ENCODE assay signal across 24 cellular contexts in genomic region chr16:69109486-69110270, GRCh38. TPM values are rescaled to one million over a fixed set of nuclear protein-coding genes. Genes with fewer than 3 reads are reported as not detected.
DNase-seq lines count a peak whose midpoint lies in the region; ATAC-seq and TF ChIP-seq lines count a peak whose summit lies in the region.
"Had no signal": no experiment of that assay in that cellular context is flagged by ENCODE, and none has a peak within 500 bp of the region (broad histone marks: within the 10 kb centered on the region; RNA-seq: fewer than 3 reads in every experiment).

No MANE protein-coding gene starts in this region.

- H3K4me3 ChIP-seq in neural cell (ENCODE audit: low read length) (peak overlapping the region; percentile 97), sigmoid colon (no peak overlapping the region)
- H3K4me3 ChIP-seq: BLaER1, HAP-1 had no signal

- TF ChIP-seq CTCF in brain (conservative IDR thresholded peaks at IDR 0.05) (no peak), neural cell (IDR thresholded peaks at IDR 0.05; ENCODE audit: poor library complexity, severe bottlenecking) (no peak), sigmoid colon (IDR thresholded peaks at IDR 0.05) (no peak)

- H3K27me3 Mint-ChIP-seq in activated naive CD4-positive, alpha-beta T cell treated with anti-CD3 and anti-CD28 coated beads, Interleukin-2, amount 50 U/mL, for 24 hours = peaks cover 19% of the 10 kb centered on the region
- H3K27me3 Mint-ChIP-seq in brain = peaks cover 23% of the 10 kb centered on the region
- peaks cover 32 to 40% of the 10 kb centered on the region in 2 donors for H3K27me3 Mint-ChIP-seq in stimulated activated naive B cell treated with anti-CD40 and anti-IgM and Interleukin-4, amounts not matched to agents 10 μg/mL and 1 μg/mL and 100 μg/mL, for 72 hours

- H3K4me1 ChIP-seq in sigmoid colon = peaks cover 0 to 34% (median 30%) of the 10 kb centered on the region in 4 donors

- peak overlapping the region; percentile 85 for H3K9ac ChIP-seq in neural cell (ENCODE audit: low read length)
- H3K9ac ChIP-seq: BLaER1, SK-N-SH had no signal

- H3K27ac Mint-ChIP-seq in activated naive CD4-positive, alpha-beta T cell treated with anti-CD3 and anti-CD28 coated beads, Interleukin-2, amount 50 U/mL, for 24 hours = no peak overlapping the region
- H3K27ac Mint-ChIP-seq in activated naive CD4-positive, alpha-beta T cell treated with anti-CD3 and anti-CD28 coated beads, Interleukin-2, amount 50 U/mL, for 72 hours = no peak overlapping the region
- no peak overlapping the region for H3K27ac Mint-ChIP-seq in brain
- peak overlapping the region; percentile 56 for H3K27ac Mint-ChIP-seq in stimulated activated naive B cell treated with anti-CD40 and anti-IgM and Interleukin-4, amounts not matched to agents 10 μg/mL and 1 μg/mL and 100 μg/mL, for 72 hours
- H3K27ac Mint-ChIP-seq: CD4-positive, alpha-beta memory T cell had no signal

- no peaks in the 10 kb centered on the region for H3K9me3 Mint-ChIP-seq in activated naive CD4-positive, alpha-beta T cell treated with anti-CD3 and anti-CD28 coated beads, Interleukin-2, amount 50 U/mL, for 24 hours
- H3K9me3 Mint-ChIP-seq in activated naive CD4-positive, alpha-beta T cell treated with anti-CD3 and anti-CD28 coated beads, Interleukin-2, amount 50 U/mL, for 72 hours = no peaks in the 10 kb centered on the region
- no peaks in the 10 kb centered on the region for H3K9me3 Mint-ChIP-seq in brain
- no peaks in the 10 kb centered on the region for H3K9me3 Mint-ChIP-seq in stimulated activated naive B cell treated with anti-CD40 and anti-IgM and Interleukin-4, amounts not matched to agents 10 μg/mL and 1 μg/mL and 100 μg/mL, for 72 hours
- H3K9me3 Mint-ChIP-seq: CD4-positive, alpha-beta memory T cell had no signal

- no peak for TF ChIP-seq POLR2A in sigmoid colon (IDR thresholded peaks at IDR 0.05)

- H4K20me1 ChIP-seq in neural cell (ENCODE audit: insufficient read depth) = no peaks in the 10 kb centered on the region

- no peak for ATAC-seq in activated naive CD4-positive, alpha-beta T cell treated with anti-CD3 and anti-CD28 coated beads, Interleukin-2, amount 50 U/mL, for 72 hours
- ATAC-seq in stimulated activated naive B cell treated with anti-CD40 and anti-IgM and Interleukin-4, amounts not matched to agents 10 μg/mL and 1 μg/mL and 100 μg/mL, for 72 hours (replicated peaks) = no peak
- no peak for ATAC-seq in esophagus mucosa

- H3K4me2 ChIP-seq in neural cell (ENCODE audit: low read length) = no peak overlapping the region
- H3K4me2 ChIP-seq: BLaER1, SK-N-SH had no signal

- no peak overlapping the region for H2AFZ ChIP-seq in neural cell (ENCODE audit: low read depth, low read length)

- peaks cover 9% of the 10 kb centered on the region for H3K36me3 Mint-ChIP-seq in activated naive CD4-positive, alpha-beta T cell treated with anti-CD3 and anti-CD28 coated beads, Interleukin-2, amount 50 U/mL, for 24 hours
- peaks cover 5 to 7% of the 10 kb centered on the region in 2 donors for H3K36me3 Mint-ChIP-seq in activated naive CD4-positive, alpha-beta T cell treated with anti-CD3 and anti-CD28 coated beads, Interleukin-2, amount 50 U/mL, for 72 hours
- peaks cover 21% of the 10 kb centered on the region for H3K36me3 Mint-ChIP-seq in brain
- H3K36me3 Mint-ChIP-seq in stimulated activated naive B cell treated with anti-CD40 and anti-IgM and Interleukin-4, amounts not matched to agents 10 μg/mL and 1 μg/mL and 100 μg/mL, for 72 hours = peaks cover 33 to 57% of the 10 kb centered on the region in 2 donors

- H3K27me3 ChIP-seq in neural cell (ENCODE audit: insufficient read depth, low read depth, low read length) (no peaks in the 10 kb centered on the region), sigmoid colon (peaks cover 0 to 44% (median 13%) of the 10 kb centered on the region in 3 donors)

- H3K9me3 ChIP-seq in neural cell (ENCODE audit: low read length) = no peaks in the 10 kb centered on the region
- H3K9me3 ChIP-seq in sigmoid colon = no peaks in the 10 kb centered on the region
- H3K9me3 ChIP-seq: BLaER1, HAP-1, SK-N-SH had no signal

- H3K27ac ChIP-seq in neural cell (ENCODE audit: low read length) = no peak overlapping the region
- no peak overlapping the region for H3K27ac ChIP-seq in sigmoid colon
- H3K27ac ChIP-seq: 22Rv1, BLaER1 had no signal

- 95 to 97% methylated on average over 48 of the region's 48 CpGs for WGBS in sigmoid colon, 2 donors

- TF ChIP-seq RAD21 in neural cell (conservative IDR thresholded peaks at IDR 0.05) = no peak

- DNase-seq in activated naive CD4-positive, alpha-beta T cell treated with anti-CD3 and anti-CD28 coated beads, Interleukin-2, amount 50 U/mL, for 72 hours (ENCODE audit: low spot score in 2 of 2) = no peak
- no peak for DNase-seq in stimulated activated naive B cell treated with anti-CD40 and anti-IgM and Interleukin-4, amounts not matched to agents 10 μg/mL and 1 μg/mL and 100 μg/mL, for 72 hours
- DNase-seq in sigmoid colon (no peak), DMS 273 (lab: John Stamatoyannopoulos, UW; ENCODE audit: unreplicated experiment) (no peak)
- DNase-seq: ACHN; CD4-positive, alpha-beta memory T cell; DMS153; KG1; MV-4-11; NCI-H1694; NCI-H2081; NCI-H2171; NCI-H446; NCI-H526; OCI-M1; SIG-M5; SK-N-SH had no signal

- H3K4me1 Mint-ChIP-seq in activated naive CD4-positive, alpha-beta T cell treated with anti-CD3 and anti-CD28 coated beads, Interleukin-2, amount 50 U/mL, for 24 hours = peaks cover 22% of the 10 kb centered on the region
- peaks cover 34% of the 10 kb centered on the region for H3K4me1 Mint-ChIP-seq in brain
- peaks cover 25 to 39% of the 10 kb centered on the region in 2 donors for H3K4me1 Mint-ChIP-seq in stimulated activated naive B cell treated with anti-CD40 and anti-IgM and Interleukin-4, amounts not matched to agents 10 μg/mL and 1 μg/mL and 100 μg/mL, for 72 hours

- TF ChIP-seq EP300 in neural cell (conservative IDR thresholded peaks at IDR 0.05; ENCODE audit: poor library complexity, severe bottlenecking) = no peak
- no peak for TF ChIP-seq EP300 in sigmoid colon (IDR thresholded peaks at IDR 0.05)

- peak overlapping the region; percentile 36 for H3K4me3 Mint-ChIP-seq in activated naive CD4-positive, alpha-beta T cell treated with anti-CD3 and anti-CD28 coated beads, Interleukin-2, amount 50 U/mL, for 24 hours
- H3K4me3 Mint-ChIP-seq in brain = peak overlapping the region in 3 of 5 experiments; percentile 59 to 67 (median 63)
- no peak overlapping the region for H3K4me3 Mint-ChIP-seq in stimulated activated naive B cell treated with anti-CD40 and anti-IgM and Interleukin-4, amounts not matched to agents 10 μg/mL and 1 μg/mL and 100 μg/mL, for 72 hours

- peaks cover 45% of the 10 kb centered on the region for H3K79me2 ChIP-seq in neural cell (replicated peaks; ENCODE audit: insufficient read depth, low read length)

- intact Hi-C loops in sigmoid colon (cut with DNase I) = loop anchor here (10.0 kb wide), 1 partner anchor 405 kb away; no protein-coding TSS in a partner anchor

- H3K36me3 ChIP-seq in neural cell (ENCODE audit: insufficient read depth, low read length) (peaks cover 9% of the 10 kb centered on the region), sigmoid colon (peaks cover 0 to 40% (median 6%) of the 10 kb centered on the region in 4 donors)

- H3K9me2 ChIP-seq in neural cell (ENCODE audit: insufficient read depth, low read length) = no peaks in the 10 kb centered on the region
- H3K9me2 ChIP-seq: SK-N-SH had no signal

- H3F3A ChIP-seq in neural cell (ENCODE audit: insufficient read depth, low read length, poor library complexity, severe bottlenecking) = peaks cover 3% of the 10 kb centered on the region

TF ChIP-seq in neural cell, 6 proteins besides CTCF, POLR2A, EP300 and RAD21:
- TF ChIP-seq TAF1 (IDR thresholded peaks at IDR 0.05; ENCODE audit: low read depth) (no peak), EZH2 (IDR thresholded peaks at IDR 0.05; ENCODE audit: borderline replicate concordance, insufficient read depth, low read length, poor library complexity, severe bottlenecking) (no peak)

RNA-seq across cellular contexts. Expression of gene HAS3, which starts 4.2 kb away (rescaled TPM):
- total RNA-seq in activated naive CD4-positive, alpha-beta T cell treated with anti-CD3 and anti-CD28 coated beads, Interleukin-2, amount 50 U/mL, for 72 hours = under 1 TPM; 0.31 to 0.61 TPM
- 6.5 TPM for polyA plus RNA-seq in brain (ENCODE audit: insufficient read depth, low read depth, low replicate concordance)
- polyA plus RNA-seq in neural cell = 12.5 and 30.1 TPM in 2 replicates
- 29.0 and 38.2 TPM in 2 replicates for polyA minus RNA-seq in neural cell
- total RNA-seq in sigmoid colon = under 1 TPM; 0.36 to 0.95 (median 0.74) TPM
- 1 to 10 TPM in 2 of 3 donors, under 1 TPM in 1; 0.60 to 5.8 (median 5.0) TPM for polyA plus RNA-seq in sigmoid colon
- 72.2 TPM for total RNA-seq in esophagus mucosa

RNA-seq across cellular contexts. Expression of gene CHTF8, which starts 22.7 kb away (rescaled TPM):
- 100 to 1,000 TPM in 1 of 2 donors, 10 to 100 TPM in 1; 94.6 to 135 TPM for total RNA-seq in activated naive CD4-positive, alpha-beta T cell treated with anti-CD3 and anti-CD28 coated beads, Interleukin-2, amount 50 U/mL, for 72 hours
- 151 TPM for polyA plus RNA-seq in brain (ENCODE audit: insufficient read depth, low read depth, low replicate concordance)
- polyA plus RNA-seq in neural cell = 109 and 133 TPM in 2 replicates
- 100 and 119 TPM in 2 replicates for polyA minus RNA-seq in neural cell
- 10 to 100 TPM; 46.3 to 79.2 (median 55.5) TPM for total RNA-seq in sigmoid colon
- polyA plus RNA-seq in sigmoid colon = 10 to 100 TPM; 61.9 to 77.0 (median 72.4) TPM
- total RNA-seq in esophagus mucosa = 89.6 TPM

RNA-seq across cellular contexts. Expression of gene UTP4, which starts 22.8 kb away (rescaled TPM):
- total RNA-seq in activated naive CD4-positive, alpha-beta T cell treated with anti-CD3 and anti-CD28 coated beads, Interleukin-2, amount 50 U/mL, for 72 hours = 10 to 100 TPM; 56.0 to 86.7 TPM
- polyA plus RNA-seq in brain (ENCODE audit: insufficient read depth, low read depth, low replicate concordance) = 36.3 TPM
- polyA plus RNA-seq in neural cell = 18.5 and 23.6 TPM in 2 replicates
- polyA minus RNA-seq in neural cell = 30.6 and 35.1 TPM in 2 replicates
- total RNA-seq in sigmoid colon = 10 to 100 TPM; 24.6 to 37.5 (median 27.8) TPM
- 10 to 100 TPM in 2 of 3 donors, 1 to 10 TPM in 1; 9.5 to 23.7 (median 13.8) TPM for polyA plus RNA-seq in sigmoid colon
- 30.2 TPM for total RNA-seq in esophagus mucosa

Comparison
In these comparisons a context has a peak if more than half of its experiments do, and no peak if none do; other contexts are left out.
1. H3K4me3 Mint-ChIP-seq: peak in activated naive CD4-positive, alpha-beta T cell treated with anti-CD3 and anti-CD28 coated beads, Interleukin-2, amount 50 U/mL, for 24 hours (single experiment) and brain (3 of 5); none in stimulated activated naive B cell treated with anti-CD40 and anti-IgM and Interleukin-4, amounts not matched to agents 10 μg/mL and 1 μg/mL and 100 μg/mL, for 72 hours (0 of 2).
2. RNA of gene HAS3, which starts 4.2 kb away (total RNA-seq): 72.2 TPM in esophagus mucosa (single experiment); 0.36 to 0.95 TPM in sigmoid colon and 0.31 to 0.61 TPM in activated naive CD4-positive, alpha-beta T cell treated with anti-CD3 and anti-CD28 coated beads, Interleukin-2, amount 50 U/mL, for 72 hours; every median in the first group is over 10 times any median in the second.